In genomic region chr20:44629542-44629941, GRCh38 we compare ENCODE assay signal across 16 cellular contexts. TPM values are rescaled to one million over a fixed set of nuclear protein-coding genes. Genes with fewer than 3 reads are reported as not detected.
DNase-seq lines count a peak whose midpoint lies in the region; ATAC-seq and TF ChIP-seq lines count a peak whose summit lies in the region.
"Had no signal": no experiment of that assay in that cellular context is flagged by ENCODE, and none has a peak within 500 bp of the region (broad histone marks: within the 10 kb centered on the region; RNA-seq: fewer than 3 reads in every experiment).

No MANE protein-coding gene starts in this region.

- no peak overlapping the region for H3K4me3 Mint-ChIP-seq in activated CD4-positive, alpha-beta memory T cell treated with anti-CD3 and anti-CD28 coated beads, Interleukin-2, amount 10 ng/mL, durations not matched to agents 7 days and 5 days
- H3K4me3 Mint-ChIP-seq: CD4-positive, CD25-positive, alpha-beta regulatory T cell had no signal

- H3K9ac ChIP-seq in BLaER1 (no peak overlapping the region), DND-41 (ENCODE audit: low read depth, low read length) (no peak overlapping the region), liver (ENCODE audit: low read depth in 1 of 2, low read length in 2 of 2) (no peak overlapping the region)

- no peak overlapping the region for H2AFZ ChIP-seq in DND-41 (ENCODE audit: low read depth, low read length)

- H3K27me3 ChIP-seq in BLaER1 (no peaks in the 10 kb centered on the region), DND-41 (ENCODE audit: insufficient read depth, low read length, poor library complexity) (no peaks in the 10 kb centered on the region), liver (ENCODE audit: control insufficient read depth in 4 of 4, insufficient read depth in 4 of 4, low read length in 3 of 4) (no peaks in the 10 kb centered on the region)

- ATAC-seq in DND-41 (ENCODE audit: insufficient read depth, low read depth), result 0 out of 3 replicates have a peak, but pooled peaks have one; percentile 5
- ATAC-seq: K562, Panc1 had no signal

- peaks cover 48% of the 10 kb centered on the region for H3K36me3 Mint-ChIP-seq in activated CD4-positive, alpha-beta memory T cell treated with anti-CD3 and anti-CD28 coated beads, Interleukin-2, amount 10 ng/mL, durations not matched to agents 7 days and 5 days (ENCODE audit: low read depth)

- H3K4me3 ChIP-seq in BLaER1 (no peak overlapping the region), DND-41 (ENCODE audit: low read depth in 1 of 2, low read length in 2 of 2) (no peak overlapping the region), liver (ENCODE audit: low read depth in 1 of 3, low read length in 3 of 3) (no peak overlapping the region)
- H3K4me3 ChIP-seq: K562 had no signal

- H3K27me3 Mint-ChIP-seq in activated CD4-positive, alpha-beta memory T cell treated with anti-CD3 and anti-CD28 coated beads, Interleukin-2, amount 10 ng/mL, durations not matched to agents 7 days and 5 days, result no peaks in the 10 kb centered on the region
- H3K27me3 Mint-ChIP-seq: CD4-positive, CD25-positive, alpha-beta regulatory T cell had no signal

- H3K36me3 ChIP-seq in BLaER1, result peaks cover 100% of the 10 kb centered on the region
- peaks cover 100% of the 10 kb centered on the region for H3K36me3 ChIP-seq in DND-41 (ENCODE audit: insufficient read depth, low read length)
- H3K36me3 ChIP-seq in liver (ENCODE audit: control insufficient read depth in 4 of 4, insufficient read depth in 3 of 4, low read depth in 1 of 4, low read length in 3 of 4), result no peaks in the 10 kb centered on the region

- TF ChIP-seq CTCF in DND-41 (IDR thresholded peaks at IDR 0.05; ENCODE audit: borderline replicate concordance, extremely low read depth, low read length, poor library complexity, severe bottlenecking), result no peak
- TF ChIP-seq CTCF in liver (IDR thresholded peaks at IDR 0.05; ENCODE audit: low read depth, low read length, missing input control), result no peak

- CTCF ChIA-PET in activated CD4-positive, alpha-beta memory T cell treated with anti-CD3 and anti-CD28 coated beads, Interleukin-2, amount 10 ng/mL, durations not matched to agents 7 days and 5 days (lab: Charles Lee), result interaction anchor here (1.3 kb wide), 1 partner anchor 54 kb away, joined by 4 read pairs; no protein-coding TSS in a partner anchor

- H3K27ac Mint-ChIP-seq in activated CD4-positive, alpha-beta memory T cell treated with anti-CD3 and anti-CD28 coated beads, Interleukin-2, amount 10 ng/mL, durations not matched to agents 7 days and 5 days, result no peak overlapping the region

- H3K9me3 Mint-ChIP-seq in activated CD4-positive, alpha-beta memory T cell treated with anti-CD3 and anti-CD28 coated beads, Interleukin-2, amount 10 ng/mL, durations not matched to agents 7 days and 5 days, result no peaks in the 10 kb centered on the region

- no peaks in the 10 kb centered on the region for H3K4me1 Mint-ChIP-seq in activated CD4-positive, alpha-beta memory T cell treated with anti-CD3 and anti-CD28 coated beads, Interleukin-2, amount 10 ng/mL, durations not matched to agents 7 days and 5 days

- peaks cover 1% of the 10 kb centered on the region; the same call in 1 of the 2 replicates for H3K9me3 ChIP-seq in BLaER1
- no peaks in the 10 kb centered on the region for H3K9me3 ChIP-seq in DND-41 (ENCODE audit: insufficient read depth, low read length, severe bottlenecking)
- no peaks in the 10 kb centered on the region for H3K9me3 ChIP-seq in liver (ENCODE audit: control insufficient read depth in 4 of 4, low read length in 3 of 4)

- H3K27ac ChIP-seq in BLaER1 (0 out of 2 replicates have a peak overlapping the region, but pooled peaks have one; percentile 9), DND-41 (ENCODE audit: low read length) (peak overlapping the region; percentile 9; the same call in 1 of the 2 replicates), angular gyrus (ENCODE audit: low read depth, low read length) (peak overlapping the region; percentile 9), liver (ENCODE audit: low read depth in 1 of 2, low read length in 2 of 2) (no peak overlapping the region)

- H3K4me2 ChIP-seq in BLaER1 (no peak overlapping the region), DND-41 (ENCODE audit: insufficient read depth, low read length) (no peak overlapping the region)

- H3K4me1 ChIP-seq in BLaER1, result peaks cover 30% of the 10 kb centered on the region
- H3K4me1 ChIP-seq in DND-41 (ENCODE audit: insufficient read depth, low read length), result peaks cover 3% of the 10 kb centered on the region; the same call in 1 of the 2 replicates
- H3K4me1 ChIP-seq in liver (ENCODE audit: control insufficient read depth in 4 of 4, insufficient read depth in 4 of 4, low read length in 3 of 4), result no peaks in the 10 kb centered on the region

- no peak for TF ChIP-seq RAD21 in liver (IDR thresholded peaks at IDR 0.05)

- POLR2A ChIA-PET in activated CD4-positive, alpha-beta memory T cell treated with anti-CD3 and anti-CD28 coated beads, Interleukin-2, amount 10 ng/mL, durations not matched to agents 7 days and 5 days (lab: Charles Lee), result interaction anchor here (1.1 kb wide), 1 partner anchor 21 kb away, joined by 4 read pairs; no protein-coding TSS in a partner anchor

- no peak for DNase-seq in DND-41
- DNase-seq in activated CD4-positive, alpha-beta memory T cell treated with anti-CD3 and anti-CD28 coated beads, Interleukin-2, amount 10 ng/mL, durations not matched to agents 7 days and 5 days, result no peak
- no peak for DNase-seq in SHP77 (lab: John Stamatoyannopoulos, UW)
- no peak for DNase-seq in KG1 (lab: John Stamatoyannopoulos, UW)
- DNase-seq: CD4-positive, CD25-positive, alpha-beta regulatory T cell; NCI-H1417 treated with DMSO at 0.1 percent for 48 hours; NCI-H2029; NCI-H2171 treated with DMSO at 0.1 percent for 48 hours; NCI-H446 treated with DMSO at 0.1 percent for 48 hours; NCI-H774; SIG-M5 had no signal

- 83% methylated on average over 10 of the region's 10 CpGs for WGBS in liver

- H3K79me2 ChIP-seq in DND-41 (ENCODE audit: insufficient read depth, low read length), result peaks cover 94% of the 10 kb centered on the region

- H4K20me1 ChIP-seq in BLaER1 (peaks cover 98% of the 10 kb centered on the region), DND-41 (ENCODE audit: insufficient read depth, low read length) (peaks cover 84% of the 10 kb centered on the region)

TF ChIP-seq in liver, 16 proteins besides CTCF, POLR2A, EP300 and RAD21:
- peak; percentile 30 for TF ChIP-seq NR2F2 (IDR thresholded peaks at IDR 0.05)
- TF ChIP-seq GABPA (IDR thresholded peaks at IDR 0.05 in 1 of 2, conservative IDR thresholded peaks at IDR 0.05 in 1 of 2), result no peak
- no peak for TF ChIP-seq EGR1 (IDR thresholded peaks at IDR 0.05; ENCODE audit: low read depth in 2 of 2)

RNA-seq across cellular contexts. Expression of gene ADA, which starts 22.0 kb away (rescaled TPM):
- total RNA-seq in liver, result 1 to 10 TPM; 2.9 to 7.7 TPM
- 1 to 10 TPM; 2.9 to 3.1 TPM for polyA plus RNA-seq in liver
- total RNA-seq in activated CD4-positive, alpha-beta memory T cell treated with anti-CD3 and anti-CD28 coated beads, Interleukin-2, amount 10 ng/mL, durations not matched to agents 7 days and 5 days, result 10 to 100 TPM; 79.0 to 79.7 TPM

RNA-seq across cellular contexts. Expression of gene PKIG, which starts 47.2 kb away (rescaled TPM):
- 10 to 100 TPM; 10.6 to 23.1 TPM for total RNA-seq in liver
- 10 to 100 TPM; 23.7 to 24.3 TPM for polyA plus RNA-seq in liver
- 1 to 10 TPM; 1.1 to 1.6 TPM for total RNA-seq in activated CD4-positive, alpha-beta memory T cell treated with anti-CD3 and anti-CD28 coated beads, Interleukin-2, amount 10 ng/mL, durations not matched to agents 7 days and 5 days

Comparison
In these comparisons a context has a peak if more than half of its experiments do, and no peak if none do; other contexts are left out.
1. H3K27ac ChIP-seq: peak in BLaER1 (single experiment), DND-41 (single experiment) and angular gyrus (single experiment); none in liver (0 of 2).
2. RNA of gene ADA, which starts 22.0 kb away (total RNA-seq): 79.0 to 79.7 TPM in activated CD4-positive, alpha-beta memory T cell treated with anti-CD3 and anti-CD28 coated beads, Interleukin-2, amount 10 ng/mL, durations not matched to agents 7 days and 5 days; 2.9 to 7.7 TPM in liver; every median in the first group is over 4 times any median in the second.
3. RNA of gene PKIG, which starts 47.2 kb away (total RNA-seq): 10.6 to 23.1 TPM in liver; 1.1 to 1.6 TPM in activated CD4-positive, alpha-beta memory T cell treated with anti-CD3 and anti-CD28 coated beads, Interleukin-2, amount 10 ng/mL, durations not matched to agents 7 days and 5 days; every median in the first group is over 4 times any median in the second.